11 cellular contexts compared by ENCODE assay signal in genomic region chr6:166032366-166033171, GRCh38.
DNase-seq lines count a peak whose midpoint lies in the region; ATAC-seq and TF ChIP-seq lines count a peak whose summit lies in the region.
"Had no signal": no experiment of that assay in that cellular context is flagged by ENCODE, and none has a peak within 500 bp of the region (broad histone marks: within the 10 kb centered on the region; RNA-seq: fewer than 3 reads in every experiment).

No MANE protein-coding gene starts in this region.

- H3K4me1 Mint-ChIP-seq in activated naive CD8-positive, alpha-beta T cell treated with anti-CD3 and anti-CD28 coated beads, Interleukin-2, amount 10 ng/mL, durations not matched to agents 7 days and 5 days = no peaks in the 10 kb centered on the region
- H3K4me1 Mint-ChIP-seq in activated naive CD8-positive, alpha-beta T cell treated with anti-CD3 and anti-CD28 coated beads for 36 hours = no peaks in the 10 kb centered on the region
- no peaks in the 10 kb centered on the region for H3K4me1 Mint-ChIP-seq in type B pancreatic cell (ENCODE audit: unreplicated experiment)

- no peaks in the 10 kb centered on the region for H3K36me3 ChIP-seq in hepatocyte (replicated peaks; ENCODE audit: insufficient read depth, low read depth)
- H3K36me3 ChIP-seq: tibial nerve had no signal

- no peak overlapping the region for H3K4me3 ChIP-seq in hepatocyte
- H3K4me3 ChIP-seq: tibial nerve had no signal

- H3K27me3 ChIP-seq in hepatocyte = no peaks in the 10 kb centered on the region
- H3K27me3 ChIP-seq: tibial nerve had no signal

- H3K27ac Mint-ChIP-seq in activated naive CD8-positive, alpha-beta T cell treated with anti-CD3 and anti-CD28 coated beads, Interleukin-2, amount 10 ng/mL, durations not matched to agents 7 days and 5 days = no peak overlapping the region
- no peak overlapping the region for H3K27ac Mint-ChIP-seq in activated naive CD8-positive, alpha-beta T cell treated with anti-CD3 and anti-CD28 coated beads for 36 hours
- H3K27ac Mint-ChIP-seq in type B pancreatic cell = no peak overlapping the region
- H3K27ac Mint-ChIP-seq: activated T-cell treated with anti-CD3 and anti-CD28 coated beads, Interleukin-2, amount 50 U/mL, for 24 hours had no signal

- POLR2A ChIA-PET in activated naive CD8-positive, alpha-beta T cell treated with anti-CD3 and anti-CD28 coated beads, Interleukin-2, amount 10 ng/mL, durations not matched to agents 7 days and 5 days (lab: Charles Lee) = no interaction called here

- ATAC-seq in activated naive CD8-positive, alpha-beta T cell treated with anti-CD3 and anti-CD28 coated beads, Interleukin-2, amount 10 ng/mL, durations not matched to agents 7 days and 5 days (ENCODE audit: low read depth) = peak; percentile 36
- ATAC-seq in HG02588 (IDR thresholded peaks at IDR 0.05; ENCODE audit: unreplicated experiment) = no peak

- TF ChIP-seq CTCF in hepatocyte (IDR thresholded peaks at IDR 0.05; ENCODE audit: poor library complexity) (no peak), type B pancreatic cell (conservative IDR thresholded peaks at IDR 0.05) (peak; percentile 60), GM10266 (IDR thresholded peaks at IDR 0.05; ENCODE audit: control insufficient read depth, insufficient read depth, low read depth, missing control alignments) (no peak)

- H3K4me3 Mint-ChIP-seq in activated naive CD8-positive, alpha-beta T cell treated with anti-CD3 and anti-CD28 coated beads, Interleukin-2, amount 10 ng/mL, durations not matched to agents 7 days and 5 days = no peak overlapping the region
- no peak overlapping the region for H3K4me3 Mint-ChIP-seq in activated naive CD8-positive, alpha-beta T cell treated with anti-CD3 and anti-CD28 coated beads for 36 hours
- no peak overlapping the region for H3K4me3 Mint-ChIP-seq in type B pancreatic cell
- H3K4me3 Mint-ChIP-seq: activated T-cell treated with anti-CD3 and anti-CD28 coated beads, Interleukin-2, amount 50 U/mL, for 24 hours had no signal

- no peak overlapping the region for H2AFZ ChIP-seq in hepatocyte

- H3K9me2 ChIP-seq in hepatocyte (replicated peaks; ENCODE audit: insufficient read depth) = no peaks in the 10 kb centered on the region

- H3K36me3 Mint-ChIP-seq in activated naive CD8-positive, alpha-beta T cell treated with anti-CD3 and anti-CD28 coated beads, Interleukin-2, amount 10 ng/mL, durations not matched to agents 7 days and 5 days = no peaks in the 10 kb centered on the region
- no peaks in the 10 kb centered on the region for H3K36me3 Mint-ChIP-seq in activated naive CD8-positive, alpha-beta T cell treated with anti-CD3 and anti-CD28 coated beads for 36 hours
- H3K36me3 Mint-ChIP-seq in type B pancreatic cell = no peaks in the 10 kb centered on the region

- no peaks in the 10 kb centered on the region for H3K4me1 ChIP-seq in hepatocyte (ENCODE audit: insufficient read depth)
- H3K4me1 ChIP-seq: Caco-2, tibial nerve had no signal

- H3K79me2 ChIP-seq in hepatocyte = no peaks in the 10 kb centered on the region

- H3K4me2 ChIP-seq in hepatocyte = no peak overlapping the region

- no peaks in the 10 kb centered on the region for H4K20me1 ChIP-seq in hepatocyte (ENCODE audit: insufficient read depth, poor library complexity, severe bottlenecking)

- DNase-seq in activated naive CD8-positive, alpha-beta T cell treated with anti-CD3 and anti-CD28 coated beads, Interleukin-2, amount 10 ng/mL, durations not matched to agents 7 days and 5 days = no peak
- no peak for DNase-seq in activated naive CD8-positive, alpha-beta T cell treated with anti-CD3 and anti-CD28 coated beads for 36 hours
- DNase-seq in SW 1271 (lab: John Stamatoyannopoulos, UW) = peak; percentile 15 to 60
- peak; percentile 12 for DNase-seq in hepatocyte (ENCODE audit: low spot score)
- DNase-seq in type B pancreatic cell (ENCODE audit: extremely low spot score, unreplicated experiment) = no peak
- no peak for DNase-seq in GM10266 (ENCODE audit: extremely low spot score)
- no peak for DNase-seq in cerebellum (ENCODE audit: low spot score)
- DNase-seq: activated T-cell treated with anti-CD3 and anti-CD28 coated beads, Interleukin-2, amount 50 U/mL, for 24 hours had no signal

- H3K9me3 ChIP-seq in hepatocyte (ENCODE audit: low read depth) = no peaks in the 10 kb centered on the region
- H3K9me3 ChIP-seq: Caco-2 had no signal

- no peak overlapping the region for H3K27ac ChIP-seq in hepatocyte
- H3K27ac ChIP-seq: tibial nerve had no signal

- H3K27me3 Mint-ChIP-seq in activated naive CD8-positive, alpha-beta T cell treated with anti-CD3 and anti-CD28 coated beads, Interleukin-2, amount 10 ng/mL, durations not matched to agents 7 days and 5 days = peaks cover 2% of the 10 kb centered on the region
- H3K27me3 Mint-ChIP-seq in activated naive CD8-positive, alpha-beta T cell treated with anti-CD3 and anti-CD28 coated beads for 36 hours = peaks cover 3% of the 10 kb centered on the region
- H3K27me3 Mint-ChIP-seq in type B pancreatic cell = peaks cover 11% of the 10 kb centered on the region
- H3K27me3 Mint-ChIP-seq: activated T-cell treated with anti-CD3 and anti-CD28 coated beads, Interleukin-2, amount 50 U/mL, for 24 hours had no signal

- WGBS in hepatocyte (ENCODE audit: low lambda C conversion rate, missing lambda C conversion rate) = 54% methylated on average over 9 of the region's 9 CpGs

- H3K9me3 Mint-ChIP-seq in activated naive CD8-positive, alpha-beta T cell treated with anti-CD3 and anti-CD28 coated beads, Interleukin-2, amount 10 ng/mL, durations not matched to agents 7 days and 5 days = no peaks in the 10 kb centered on the region
- H3K9me3 Mint-ChIP-seq in activated naive CD8-positive, alpha-beta T cell treated with anti-CD3 and anti-CD28 coated beads for 36 hours = peaks cover 3% of the 10 kb centered on the region
- H3K9me3 Mint-ChIP-seq in type B pancreatic cell = peaks cover 3% of the 10 kb centered on the region

Comparison
In these comparisons a context has a peak if more than half of its experiments do, and no peak if none do; other contexts are left out.
1. DNase-seq: peak in SW 1271 (2 of 2) and hepatocyte (single experiment); none in activated naive CD8-positive, alpha-beta T cell treated with anti-CD3 and anti-CD28 coated beads, Interleukin-2, amount 10 ng/mL, durations not matched to agents 7 days and 5 days (single experiment), activated naive CD8-positive, alpha-beta T cell treated with anti-CD3 and anti-CD28 coated beads for 36 hours (single experiment), type B pancreatic cell (single experiment), GM10266 (single experiment) and cerebellum (single experiment).